1 cellular context compared by ENCODE assay signal in genomic region chr12:54161481-54162437, GRCh38.
A peak's percentile ranks its signal among the peaks of the same experiment; 100 is the strongest.
TF ChIP-seq lines count a peak whose summit lies in the region.

No MANE protein-coding gene starts in this region.

TF ChIP-seq in K562, 482 proteins besides CTCF, POLR2A, EP300 and RAD21 (continued from another document and continues in another):
- TF ChIP-seq RREB1 (CRISPR knock-in tag; IDR thresholded peaks at IDR 0.05) (no peak), ETV1 (tag; conservative IDR thresholded peaks at IDR 0.05; ENCODE audit: low read depth) (peak; percentile 43; the same call in 1 of the 2 replicates), NCOA1 (IDR thresholded peaks at IDR 0.05; ENCODE audit: low read depth) (no peak), ZNF77 (CRISPR knock-in tag; IDR thresholded peaks at IDR 0.05) (no peak), ATF1 (CRISPR knock-in tag; IDR thresholded peaks at IDR 0.05) (no peak), ATF1 (tag; IDR thresholded peaks at IDR 0.05) (peak; percentile 32; the same call in 1 of the 2 replicates), ZNF175 (CRISPR knock-in tag; IDR thresholded peaks at IDR 0.05; ENCODE audit: low read depth) (no peak), ZEB2 (IDR thresholded peaks at IDR 0.05) (no peak), THAP12 (CRISPR knock-in tag; IDR thresholded peaks at IDR 0.05) (no peak), DIDO1 (tag; IDR thresholded peaks at IDR 0.05; ENCODE audit: low read depth) (no peak), ZHX1 (conservative IDR thresholded peaks at IDR 0.05; ENCODE audit: low read length) (no peak), SMARCE1 (IDR thresholded peaks at IDR 0.05) (peak; percentile 59; the same call in 1 of the 2 replicates), ZNF512 (tag; IDR thresholded peaks at IDR 0.05) (0 out of 2 replicates have a peak, but pooled peaks have one; percentile 17), ZNF318 (IDR thresholded peaks at IDR 0.05; ENCODE audit: borderline replicate concordance in 1 of 2, low read depth in 1 of 2) (no peak), ZNF41 (CRISPR knock-in tag; conservative IDR thresholded peaks at IDR 0.05) (no peak), KDM5B (IDR thresholded peaks at IDR 0.05; ENCODE audit: insufficient replicate concordance, low read depth, low read length) (no peak), ZNF23 (CRISPR knock-in tag; IDR thresholded peaks at IDR 0.05) (no peak), PPARD (CRISPR knock-in tag; IDR thresholded peaks at IDR 0.05) (no peak), CCNT2 (IDR thresholded peaks at IDR 0.05; ENCODE audit: borderline replicate concordance, extremely low read depth, insufficient read length, low read depth, low read length) (no peak), PRDM10 (IDR thresholded peaks at IDR 0.05; ENCODE audit: partially characterized antibody) (peak; percentile 96), CBX5 (IDR thresholded peaks at IDR 0.05; ENCODE audit: borderline replicate concordance, low read depth) (no peak), ZNF146 (CRISPR knock-in tag; IDR thresholded peaks at IDR 0.05; ENCODE audit: unreplicated experiment) (no peak), ELF4 (CRISPR knock-in tag; IDR thresholded peaks at IDR 0.05) (no peak), TEAD1 (CRISPR knock-in tag; IDR thresholded peaks at IDR 0.05) (no peak), PHTF2 (CRISPR knock-in tag; IDR thresholded peaks at IDR 0.05) (no peak), THRAP3 (IDR thresholded peaks at IDR 0.05; ENCODE audit: borderline replicate concordance) (no peak), TARDBP (IDR thresholded peaks at IDR 0.05) (no peak), ZNF586 (CRISPR knock-in tag; conservative IDR thresholded peaks at IDR 0.05) (no peak), ZNF274 (IDR thresholded peaks at IDR 0.05; ENCODE audit: borderline replicate concordance, low read depth, low read length) (no peak), TFAM (CRISPR knock-in tag; conservative IDR thresholded peaks at IDR 0.05) (no peak), ZNF174 (CRISPR knock-in tag; IDR thresholded peaks at IDR 0.05) (no peak), HNRNPK (IDR thresholded peaks at IDR 0.05; ENCODE audit: low read depth, low read length, poor library complexity, severe bottlenecking) (no peak), ZNF133 (CRISPR knock-in tag; IDR thresholded peaks at IDR 0.05) (no peak), U2AF2 (optimal IDR thresholded peaks at IDR 0.05; ENCODE audit: low read depth, low read length) (no peak), MAFG (tag; conservative IDR thresholded peaks at IDR 0.05) (peak; percentile 96), PHB (CRISPR knock-in tag; IDR thresholded peaks at IDR 0.05) (no peak), POLR2B (IDR thresholded peaks at IDR 0.05; ENCODE audit: low read depth, partially characterized antibody) (no peak)
